In the genomic region with DNA sequence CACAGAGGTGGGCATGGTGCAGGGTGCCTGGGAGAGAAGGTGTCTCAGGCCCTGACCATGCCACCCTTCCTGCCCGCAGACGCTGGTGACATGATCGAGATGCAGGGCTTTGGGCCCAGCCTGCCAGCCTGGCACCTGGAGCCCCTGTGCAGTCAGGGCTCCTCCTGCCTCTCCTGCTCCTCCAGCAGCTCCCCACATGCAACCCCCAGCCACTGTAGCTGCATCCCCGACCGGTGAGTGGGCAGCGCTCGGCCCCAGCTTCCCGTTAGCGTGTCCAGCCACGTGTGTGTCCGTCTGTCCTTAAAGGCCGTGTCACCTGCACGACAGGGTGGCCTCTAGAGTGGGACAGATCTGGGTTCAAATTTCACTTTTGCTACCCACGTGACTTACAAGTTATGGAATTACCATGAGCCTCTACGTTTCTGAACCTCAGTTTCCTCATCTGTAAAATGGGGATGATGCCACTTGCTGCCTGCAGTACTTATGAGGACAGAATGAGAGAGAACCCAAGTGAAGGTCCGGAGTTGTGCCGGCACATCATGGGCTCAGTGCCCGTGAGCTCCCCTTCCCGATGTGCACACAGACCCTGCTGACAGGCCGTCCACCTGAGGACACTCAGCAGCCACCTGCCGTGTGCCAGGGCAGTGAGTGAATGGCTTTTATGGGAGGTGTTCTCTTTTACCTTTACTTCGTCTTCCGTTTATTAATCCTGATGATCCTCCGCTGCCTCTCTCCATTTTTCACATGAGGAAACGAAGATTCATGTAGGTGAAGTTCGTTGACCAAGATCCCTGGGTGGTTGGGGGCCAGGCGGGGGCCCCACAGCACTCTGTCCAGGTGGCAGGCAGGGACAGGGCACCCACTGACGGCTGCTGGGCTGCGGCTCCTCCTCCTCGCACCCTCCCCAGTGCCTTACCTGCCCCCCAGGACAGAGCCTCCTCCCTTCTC, we compare ENCODE assay signal across 17 cellular contexts. TPM values are rescaled to one million over a fixed set of nuclear protein-coding genes. Genes with fewer than 3 reads are reported as not detected.
A peak's percentile ranks its signal among the peaks of the same experiment; 100 is the strongest.
DNase-seq lines count a peak whose midpoint lies in the region; ATAC-seq and TF ChIP-seq lines count a peak whose summit lies in the region.
"Had no signal": no experiment of that assay in that cellular context is flagged by ENCODE, and none has a peak within 500 bp of the region (broad histone marks: within the 10 kb centered on the region; RNA-seq: fewer than 3 reads in every experiment).

No MANE protein-coding gene starts in this region.

- peaks cover 17% of the 10 kb centered on the region for H3K4me1 Mint-ChIP-seq in brain

- ATAC-seq in right cardiac atrium (no peak), Right ventricle myocardium inferior (no peak), esophagus mucosa (no peak)
- ATAC-seq: CD8-positive, alpha-beta T cell; GM12878; GM23338 had no signal

- H2BK120ac ChIP-seq in neuronal stem cell (ENCODE audit: low read depth, low read length): no peak overlapping the region

- no peak overlapping the region for H3K14ac ChIP-seq in neuronal stem cell (ENCODE audit: low read length)

- no peaks in the 10 kb centered on the region for H3K4me1 ChIP-seq in right cardiac atrium (ENCODE audit: control insufficient read depth, insufficient read depth, low read length)
- peaks cover 2 to 9% of the 10 kb centered on the region in 2 donors for H3K4me1 ChIP-seq in neuronal stem cell (ENCODE audit: control insufficient read depth in 2 of 2, insufficient read depth in 1 of 2, low read depth in 1 of 2, low read length in 2 of 2)
- H3K4me1 ChIP-seq in GM23248 (ENCODE audit: insufficient read depth): no peaks in the 10 kb centered on the region

- H3K4me3 Mint-ChIP-seq in brain: no peak overlapping the region
- H3K4me3 Mint-ChIP-seq: CD8-positive, alpha-beta T cell; GM23338 had no signal

- TF ChIP-seq CTCF in RWPE1 (conservative IDR thresholded peaks at IDR 0.05; ENCODE audit: low read depth) (no peak), brain (conservative IDR thresholded peaks at IDR 0.05) (no peak)

- H3K9me3 Mint-ChIP-seq in brain: no peaks in the 10 kb centered on the region
- H3K9me3 Mint-ChIP-seq: CD8-positive, alpha-beta T cell; GM23338 had no signal

- no peak overlapping the region for H2BK12ac ChIP-seq in neuronal stem cell (ENCODE audit: low read length)

- H3K27me3 ChIP-seq in right cardiac atrium (ENCODE audit: control insufficient read depth, insufficient read depth): no peaks in the 10 kb centered on the region
- H3K27me3 ChIP-seq in neuronal stem cell (ENCODE audit: control insufficient read depth in 3 of 3, insufficient read depth in 3 of 3, low read depth in 1 of 3, low read length in 3 of 3): no peaks in the 10 kb centered on the region
- H3K27me3 ChIP-seq in GM23248 (replicated peaks; ENCODE audit: insufficient read depth): no peaks in the 10 kb centered on the region
- H3K27me3 ChIP-seq: BLaER1 treated with 17β-estradiol and CSF1 and Interleukin-3, amounts not matched to agents 10 nM and 100 nM had no signal

- H3K27ac ChIP-seq in right cardiac atrium (ENCODE audit: low read length) (no peak overlapping the region), RWPE1 (peak overlapping the region; percentile 36), neuronal stem cell (replicated peaks; ENCODE audit: low read length) (no peak overlapping the region), GM23248 (no peak overlapping the region)
- H3K27ac ChIP-seq: HL-60 had no signal

- CTCF ChIA-PET in RWPE1 (lab: Yijun Ruan, JAX): interaction anchor here (1.0 kb wide), 1 partner anchor 19 kb away, joined by 3 read pairs; no protein-coding TSS in a partner anchor

- H3K9ac ChIP-seq in neuronal stem cell (ENCODE audit: low read depth, low read length, poor library complexity) (peak overlapping the region; percentile 54), GM23248 (no peak overlapping the region)

- WGBS in right cardiac atrium: 96% methylated on average over 30 of the region's 30 CpGs
- WGBS in neuronal stem cell (ENCODE audit: extremely low coverage in 2 of 2, insufficient read length in 2 of 2, insufficient replicate concordance in 1 of 2), 2 donors: no CpG with 5 or more reads among the region's 30 CpGs
- 93 to 94% methylated on average over 30 of the region's 30 CpGs for WGBS in GM23248 (ENCODE audit: low coverage in 1 of 2, low lambda C conversion rate in 2 of 2, missing lambda C conversion rate in 2 of 2), 2 experiments

- H3K79me1 ChIP-seq in neuronal stem cell (ENCODE audit: low read depth, low read length): no peaks in the 10 kb centered on the region

- H2AFZ ChIP-seq in neuronal stem cell (ENCODE audit: low read length) (no peak overlapping the region), GM23248 (no peak overlapping the region)
- H2AFZ ChIP-seq: GM23338 had no signal

- POLR2A ChIA-PET in RWPE1 (lab: Yijun Ruan, JAX; ENCODE audit: low non-redundant PET): no interaction called here

- H3K36me3 ChIP-seq in neuronal stem cell (replicated peaks in 1 of 2; ENCODE audit: control insufficient read depth in 2 of 2, insufficient read depth in 2 of 2, low read length in 2 of 2): peaks cover 33 to 53% of the 10 kb centered on the region in 2 donors
- no peaks in the 10 kb centered on the region for H3K36me3 ChIP-seq in GM23248 (ENCODE audit: low read depth)

- peaks cover 22% of the 10 kb centered on the region for H3K36me3 Mint-ChIP-seq in brain

- H4K8ac ChIP-seq in neuronal stem cell (ENCODE audit: low read depth, low read length): peak overlapping the region; percentile 53

- in situ Hi-C loops in GM23248 (cut with MboI): no loop called here

- no peaks in the 10 kb centered on the region for H3K9me2 ChIP-seq in GM23248 (ENCODE audit: insufficient read depth)

- no peaks in the 10 kb centered on the region; the same call in 1 of the 2 replicates for H3F3A ChIP-seq in GM23248 (ENCODE audit: insufficient read depth)

- DNase-seq in right cardiac atrium: peak in 2 of 3 donors; percentile 41 to 50
- no peak for DNase-seq in Right ventricle myocardium inferior (ENCODE audit: missing footprints)
- no peak for DNase-seq in RWPE1 (ENCODE audit: low spot score)
- no peak for DNase-seq in neuronal stem cell (ENCODE audit: low spot score)
- DNase-seq in GM23248: no peak
- DNase-seq in kidney tubule cell (ENCODE audit: low spot score): no peak
- DNase-seq: Calu3; CD8-positive, alpha-beta T cell; HCEC 1CT; IMR-90; KBM-7 had no signal

- no peak overlapping the region for H4K91ac ChIP-seq in neuronal stem cell (ENCODE audit: low read depth, low read length, poor library complexity)

- intact Hi-C loops in right cardiac atrium (cut with DNase I): no loop called here
- intact Hi-C loops in Right ventricle myocardium inferior (cut with DNase I): no loop called here

- no peaks in the 10 kb centered on the region for H3K27me3 Mint-ChIP-seq in brain

- peak overlapping the region; percentile 44 for H3K23ac ChIP-seq in neuronal stem cell (ENCODE audit: low read depth, low read length, poor library complexity)

- no peaks in the 10 kb centered on the region for H4K20me1 ChIP-seq in GM23248 (ENCODE audit: insufficient read depth)

- H3K27ac Mint-ChIP-seq in brain: peak overlapping the region in 3 of 5 experiments; percentile 28 to 89 (median 43)
- H3K27ac Mint-ChIP-seq: CD8-positive, alpha-beta T cell; GM23338 had no signal

- H2AK5ac ChIP-seq in neuronal stem cell (ENCODE audit: low read depth, low read length): peak overlapping the region; percentile 71

- no peak overlapping the region for H3K18ac ChIP-seq in neuronal stem cell (ENCODE audit: low read length)

- no peaks in the 10 kb centered on the region for H3K79me2 ChIP-seq in GM23248 (ENCODE audit: insufficient read depth)

- no peak overlapping the region for H3K4ac ChIP-seq in neuronal stem cell (ENCODE audit: low read length)

- H3K9me3 ChIP-seq in right cardiac atrium (ENCODE audit: control insufficient read depth, low read length): no peaks in the 10 kb centered on the region
- H3K9me3 ChIP-seq in neuronal stem cell (replicated peaks in 1 of 2; ENCODE audit: control insufficient read depth in 2 of 2, insufficient read depth in 1 of 2, low read depth in 1 of 2, low read length in 2 of 2): no peaks in the 10 kb centered on the region
- no peaks in the 10 kb centered on the region for H3K9me3 ChIP-seq in GM23248 (ENCODE audit: low read depth)
- H3K9me3 ChIP-seq: BLaER1 treated with 17β-estradiol and CSF1 and Interleukin-3, amounts not matched to agents 10 nM and 100 nM had no signal

- H2BK15ac ChIP-seq in neuronal stem cell (ENCODE audit: low read length): no peak overlapping the region

- H3K4me3 ChIP-seq in right cardiac atrium (ENCODE audit: low read length) (no peak overlapping the region), neuronal stem cell (ENCODE audit: low read length in 2 of 2) (no peak overlapping the region), GM23248 (no peak overlapping the region)
- H3K4me3 ChIP-seq: BLaER1 treated with 17β-estradiol and CSF1 and Interleukin-3, amounts not matched to agents 10 nM and 100 nM; GM12878; GM23338 had no signal

- H3K4me2 ChIP-seq in neuronal stem cell (ENCODE audit: insufficient read depth, low read length, poor library complexity, severe bottlenecking) (no peak overlapping the region), GM23248 (ENCODE audit: unreplicated experiment) (no peak overlapping the region)
- H3K4me2 ChIP-seq: BLaER1 treated with 17β-estradiol and CSF1 and Interleukin-3, amounts not matched to agents 10 nM and 100 nM; GM23338 had no signal

- H2BK5ac ChIP-seq in neuronal stem cell (ENCODE audit: low read length): no peak overlapping the region

RNA-seq across cellular contexts. Expression of a gene that starts 29.4 kb away (rescaled TPM):
- total RNA-seq in right cardiac atrium: 10 to 100 TPM; 10.5 to 11.8 (median 10.8) TPM
- polyA plus RNA-seq in right cardiac atrium: 6.8 TPM
- 10.9 TPM for total RNA-seq in Right ventricle myocardium inferior
- polyA plus RNA-seq in brain (ENCODE audit: insufficient read depth, low read depth, low replicate concordance): 17.4 TPM
- polyA plus RNA-seq in neuronal stem cell (2013, experiment 1 of 2): 14.3 TPM
- 15.1 TPM for polyA plus RNA-seq in neuronal stem cell (2013, experiment 2 of 2)
- 3.7 and 6.2 TPM in 2 replicates for total RNA-seq in GM23248 (2014; rRNA removed; shearing (Covaris generic))
- polyA plus RNA-seq in GM23248 (2016; fragmentation: Nextera tagmentation; extraction: Ambion mirVana): 6.2 and 8.2 TPM in 2 replicates
- total RNA-seq in esophagus mucosa: 28.6 TPM

RNA-seq across cellular contexts. Expression of a gene that starts 34.2 kb away (rescaled TPM):
- total RNA-seq in right cardiac atrium (10 to 100 TPM; 31.1 to 38.6 (median 37.3) TPM), Right ventricle myocardium inferior (26.3 TPM), esophagus mucosa (28.1 TPM)
- polyA plus RNA-seq in right cardiac atrium (37.3 TPM), brain (ENCODE audit: insufficient read depth, low read depth, low replicate concordance) (56.3 TPM), GM23248 (2016; fragmentation: Nextera tagmentation; extraction: Ambion mirVana) (17.8 and 19.8 TPM in 2 replicates)
- 69.6 TPM for polyA plus RNA-seq in neuronal stem cell (2013, experiment 1 of 2)
- polyA plus RNA-seq in neuronal stem cell (2013, experiment 2 of 2): 67.4 TPM
- total RNA-seq in GM23248 (2014; rRNA removed; shearing (Covaris generic)): 29.2 and 32.3 TPM in 2 replicates

RNA-seq across cellular contexts. Expression of a gene that starts 35.2 kb away (rescaled TPM):
- 10 to 100 TPM; 15.4 to 22.2 (median 18.0) TPM for total RNA-seq in right cardiac atrium
- polyA plus RNA-seq in right cardiac atrium: 12.3 TPM
- 20.2 TPM for total RNA-seq in Right ventricle myocardium inferior
- polyA plus RNA-seq in brain (ENCODE audit: insufficient read depth, low read depth, low replicate concordance): 15.9 TPM
- polyA plus RNA-seq in neuronal stem cell (2013, experiment 1 of 2): 13.1 TPM
- polyA plus RNA-seq in neuronal stem cell (2013, experiment 2 of 2): 13.0 TPM
- 44.6 and 73.3 TPM in 2 replicates for total RNA-seq in GM23248 (2014; rRNA removed; shearing (Covaris generic))
- 45.7 and 46.9 TPM in 2 replicates for polyA plus RNA-seq in GM23248 (2016; fragmentation: Nextera tagmentation; extraction: Ambion mirVana)
- total RNA-seq in esophagus mucosa: 24.5 TPM

Comparison
In these comparisons a context has a peak if more than half of its experiments do, and no peak if none do; other contexts are left out.
1. DNase-seq: peak in right cardiac atrium (2 of 3); none in Right ventricle myocardium inferior (single experiment), RWPE1 (single experiment), neuronal stem cell (single experiment), GM23248 (single experiment) and kidney tubule cell (single experiment).